25 cellular contexts compared by ENCODE assay signal in the genomic region with DNA sequence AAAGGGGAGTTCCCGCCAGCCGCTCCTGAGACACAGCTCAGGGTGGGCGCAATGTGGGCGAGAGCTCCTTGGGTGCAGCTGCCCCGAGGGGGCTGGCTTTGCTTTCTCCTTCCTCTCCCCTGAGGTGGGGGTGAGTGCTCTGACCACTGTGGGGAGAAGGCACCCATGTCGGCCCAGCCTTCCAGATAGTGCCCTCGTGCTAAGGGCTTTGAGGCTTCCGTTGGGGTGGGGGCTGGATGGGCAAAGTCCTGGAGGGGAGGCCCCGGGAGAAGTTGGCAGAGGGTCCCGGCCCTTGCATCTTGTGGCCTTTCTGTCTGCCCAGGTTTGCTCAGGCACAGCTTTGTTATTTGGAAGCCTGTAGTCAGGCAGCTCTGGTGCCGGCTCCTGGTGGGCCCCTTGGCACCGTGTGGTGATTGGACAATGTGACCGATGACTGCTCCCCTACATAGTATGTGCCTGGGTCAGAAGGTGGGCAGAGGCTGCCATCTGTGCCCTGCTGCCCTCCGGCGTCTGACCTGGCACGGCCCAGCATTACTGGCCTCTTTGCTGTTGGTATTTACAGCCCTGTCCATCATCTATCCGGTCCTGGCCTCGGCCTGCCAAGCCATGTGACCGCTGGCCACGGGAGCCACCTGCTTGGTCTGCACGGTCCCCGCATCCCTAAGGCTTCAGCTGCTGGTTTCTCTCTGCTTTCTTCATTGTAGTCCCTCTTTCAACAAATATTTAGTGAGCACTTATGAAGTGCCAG. TPM values are rescaled to one million over a fixed set of nuclear protein-coding genes. Genes with fewer than 3 reads are reported as not detected.
"Had no signal": no experiment of that assay in that cellular context is flagged by ENCODE, and none has a peak within 500 bp of the region (broad histone marks: within the 10 kb centered on the region; RNA-seq: fewer than 3 reads in every experiment).

No MANE protein-coding gene starts in this region.

- ATAC-seq: activated naive CD4-positive, alpha-beta T cell treated with anti-CD3 and anti-CD28 coated beads, Interleukin-2, amount 50 U/mL, for 72 hours; left colon had no signal

- H3K9me3 ChIP-seq: adrenal gland, stomach, thoracic aorta had no signal

- H3K27me3 ChIP-seq: adrenal gland had no signal

- H3K4me3 Mint-ChIP-seq: activated T-helper 1 cell treated with anti-CD3 and anti-CD28 coated beads, Interleukin-12 subunit alpha, Interleukin-12 subunit beta, Interleukin-2, Interleukin-4 antibody, amounts not matched to agents 30 ng/mL and 10 ng/mL and 1 ng/mL, durations not matched to agents 14 hours and 24 hours and 36 hours; endodermal cell; nephron progenitor cell had no signal

- H3K27ac ChIP-seq: epithelial cell of prostate, thoracic aorta, WERI-Rb-1 had no signal

- H3K9me3 Mint-ChIP-seq: activated naive CD4-positive, alpha-beta T cell treated with anti-CD3 and anti-CD28 coated beads, Interleukin-2, amount 50 U/mL, for 72 hours; activated T-helper 1 cell treated with anti-CD3 and anti-CD28 coated beads, Interleukin-12 subunit alpha, Interleukin-12 subunit beta, Interleukin-2, Interleukin-4 antibody, amounts not matched to agents 30 ng/mL and 10 ng/mL and 1 ng/mL, durations not matched to agents 14 hours and 24 hours and 36 hours; endodermal cell; nephron progenitor cell had no signal

- H3K36me3 ChIP-seq: adrenal gland, stomach, thoracic aorta, WERI-Rb-1 had no signal

- H3K27ac Mint-ChIP-seq: activated naive CD4-positive, alpha-beta T cell treated with anti-CD3 and anti-CD28 coated beads, Interleukin-2, amount 50 U/mL, for 72 hours; activated T-helper 1 cell treated with anti-CD3 and anti-CD28 coated beads, Interleukin-12 subunit alpha, Interleukin-12 subunit beta, Interleukin-2, Interleukin-4 antibody, amounts not matched to agents 30 ng/mL and 10 ng/mL and 1 ng/mL, durations not matched to agents 14 hours and 24 hours and 36 hours; endodermal cell; nephron progenitor cell; progenitor cell of endocrine pancreas had no signal

- H3K4me3 ChIP-seq: adrenal gland, lung, stomach, thoracic aorta had no signal

- H3K36me3 Mint-ChIP-seq: activated naive CD4-positive, alpha-beta T cell treated with anti-CD3 and anti-CD28 coated beads, Interleukin-2, amount 50 U/mL, for 72 hours had no signal

- DNase-seq: activated CD4-positive, alpha-beta T cell treated with anti-CD3 and anti-CD28 coated beads, Interleukin-2, amount 50 U/mL, for 4 hours; activated gamma-delta T cell treated with Interleukin-2 at 50 U/mL for 16 hours; activated T-cell treated with anti-CD3 and anti-CD28 coated beads for 4 hours; endodermal cell; foreskin melanocyte; glutamatergic neuron; hippocampal formation; left colon; nephron progenitor cell; occipital lobe; stomach; SW 1271; T-helper 2 cell; WERI-Rb-1 had no signal

- FAIRE-seq: astrocyte, islet of Langerhans had no signal

- H3K4me1 ChIP-seq: adrenal gland had no signal

RNA-seq across cellular contexts. Expression of a gene that starts 50.8 kb away (rescaled TPM):
- total RNA-seq: activated CD8-positive, alpha-beta memory T cell treated with anti-CD3 and anti-CD28 coated beads for 36 hours; activated naive CD4-positive, alpha-beta T cell treated with anti-CD3 and anti-CD28 coated beads, Interleukin-2, amount 50 U/mL, for 72 hours; activated T-helper 1 cell treated with anti-CD3 and anti-CD28 coated beads, Interleukin-12 subunit alpha, Interleukin-12 subunit beta, Interleukin-2, Interleukin-4 antibody, amounts not matched to agents 30 ng/mL and 10 ng/mL and 1 ng/mL, durations not matched to agents 14 hours and 24 hours and 36 hours; dermis microvascular lymphatic vessel endothelial cell; progenitor cell of endocrine pancreas had no signal
